In the genomic region with DNA sequence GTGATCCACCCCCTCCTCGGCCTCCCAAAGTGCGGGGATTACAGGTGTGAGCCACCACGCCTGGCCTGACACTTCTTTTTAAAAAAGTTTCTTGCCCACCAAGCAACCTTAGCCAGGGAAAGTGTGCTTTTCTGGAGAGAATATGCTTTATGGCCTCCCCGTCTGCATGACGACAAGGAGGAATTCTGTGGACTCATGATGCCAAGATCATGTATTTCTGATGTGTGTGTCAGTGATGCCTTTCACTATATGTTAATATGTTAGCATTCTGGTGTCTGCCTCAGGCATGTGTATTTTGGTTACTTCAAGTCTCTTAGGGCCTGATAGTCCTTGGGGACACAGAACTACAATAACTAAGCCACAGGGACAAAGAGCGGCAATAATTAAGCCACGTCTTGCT, we compare ENCODE assay signal across 25 cellular contexts. TPM values are rescaled to one million over a fixed set of nuclear protein-coding genes. Genes with fewer than 3 reads are reported as not detected.
DNase-seq lines count a peak whose midpoint lies in the region; ATAC-seq and TF ChIP-seq lines count a peak whose summit lies in the region.
"Had no signal": no experiment of that assay in that cellular context is flagged by ENCODE, and none has a peak within 500 bp of the region (broad histone marks: within the 10 kb centered on the region; RNA-seq: fewer than 3 reads in every experiment).

No MANE protein-coding gene starts in this region.

- H3K9me3 Mint-ChIP-seq in natural killer cell treated with Interleukin-12 subunit alpha and Interleukin-12 subunit beta and Interleukin-15 and Interleukin-18, amount 100 ng/mL, for 72 hours, result no peaks in the 10 kb centered on the region
- no peaks in the 10 kb centered on the region for H3K9me3 Mint-ChIP-seq in natural killer cell
- H3K9me3 Mint-ChIP-seq in activated naive CD8-positive, alpha-beta T cell treated with anti-CD3 and anti-CD28 coated beads for 36 hours, result no peaks in the 10 kb centered on the region
- H3K9me3 Mint-ChIP-seq: activated B cell treated with CpG ODN at 0.5 μM for 24 hours; stimulated activated memory B cell treated with anti-CD40 and anti-IgM and Interleukin-4, amounts not matched to agents 10 μg/mL and 1 μg/mL and 100 μg/mL, for 72 hours had no signal

- TF ChIP-seq CTCF in natural killer cell (IDR thresholded peaks at IDR 0.05), result no peak
- no peak for TF ChIP-seq CTCF in HFF-Myc (IDR thresholded peaks at IDR 0.05; ENCODE audit: low read depth, low read length, missing control alignments)
- no peak for TF ChIP-seq CTCF in transverse colon (IDR thresholded peaks at IDR 0.05)

- ATAC-seq in natural killer cell treated with Interleukin-12 subunit alpha and Interleukin-12 subunit beta and Interleukin-15 and Interleukin-18, amount 100 ng/mL, for 72 hours, result no peak
- no peak for ATAC-seq in natural killer cell
- ATAC-seq in GM19395 (IDR thresholded peaks at IDR 0.05; ENCODE audit: unreplicated experiment), result no peak
- ATAC-seq: gastroesophageal sphincter; stimulated activated memory B cell treated with anti-CD40 and anti-IgM and Interleukin-4, amounts not matched to agents 10 μg/mL and 1 μg/mL and 100 μg/mL, for 72 hours had no signal

- H3K27ac ChIP-seq in transverse colon, result peak overlapping the region; percentile 61 to 97 (median 92)
- H3K27ac ChIP-seq: adrenal gland, breast epithelium, esophagus muscularis mucosa, gastroesophageal sphincter, neutrophil, SK-N-MC, skin epidermis, thoracic aorta had no signal

- no peaks in the 10 kb centered on the region for H3K36me3 ChIP-seq in transverse colon
- H3K36me3 ChIP-seq: adrenal gland, breast epithelium, gastroesophageal sphincter, neutrophil, thoracic aorta had no signal

- 60 to 76% methylated on average over 1 to 7 of the region's 7 CpGs for WGBS in transverse colon (ENCODE audit: low coverage in 1 of 2), 2 donors

- H3K27ac Mint-ChIP-seq in natural killer cell treated with Interleukin-12 subunit alpha and Interleukin-12 subunit beta and Interleukin-15 and Interleukin-18, amount 100 ng/mL, for 72 hours, result no peak overlapping the region
- no peak overlapping the region for H3K27ac Mint-ChIP-seq in natural killer cell
- no peak overlapping the region for H3K27ac Mint-ChIP-seq in activated naive CD8-positive, alpha-beta T cell treated with anti-CD3 and anti-CD28 coated beads for 36 hours
- H3K27ac Mint-ChIP-seq: activated B cell treated with CpG ODN at 0.5 μM for 24 hours had no signal

- H3K9me3 ChIP-seq in transverse colon, result no peaks in the 10 kb centered on the region
- H3K9me3 ChIP-seq: adrenal gland, breast epithelium, esophagus muscularis mucosa, gastroesophageal sphincter, neutrophil, thoracic aorta had no signal

- H3K4me3 ChIP-seq in HFF-Myc (replicated peaks; ENCODE audit: low read depth, low read length) (peak overlapping the region; percentile 95; the same call in 1 of the 2 replicates), transverse colon (no peak overlapping the region)
- H3K4me3 ChIP-seq: adrenal gland, esophagus muscularis mucosa, gastroesophageal sphincter, thoracic aorta had no signal

- DNase-seq in natural killer cell treated with Interleukin-12 subunit alpha and Interleukin-12 subunit beta and Interleukin-15 and Interleukin-18, amount 100 ng/mL, for 72 hours (ENCODE audit: low spot score), result no peak
- no peak for DNase-seq in natural killer cell
- DNase-seq in HFF-Myc (ENCODE audit: extremely low read depth, low read depth), result no peak
- no peak for DNase-seq in activated naive CD8-positive, alpha-beta T cell treated with anti-CD3 and anti-CD28 coated beads for 36 hours
- no peak for DNase-seq in transverse colon
- DNase-seq in SK-N-DZ (ENCODE audit: low spot score), result no peak
- no peak for DNase-seq in DMS53 (lab: John Stamatoyannopoulos, UW)
- DNase-seq: activated B cell treated with CpG ODN at 0.5 μM for 24 hours; activated CD8-positive, alpha-beta memory T cell treated with anti-CD3 and anti-CD28 coated beads for 24 hours; adrenal gland; GOT3; hypothalamus; MM.1S; NCI-H2171; NCI-H524; stimulated activated CD4-positive, alpha-beta T cell treated with anti-CD3 and anti-CD28 coated beads, Interleukin-2, amount 100 ng/mL, for 24 hours had no signal

- H3K27me3 Mint-ChIP-seq in natural killer cell treated with Interleukin-12 subunit alpha and Interleukin-12 subunit beta and Interleukin-15 and Interleukin-18, amount 100 ng/mL, for 72 hours, result no peaks in the 10 kb centered on the region
- H3K27me3 Mint-ChIP-seq in natural killer cell (ENCODE audit: low read depth in 2 of 2), result no peaks in the 10 kb centered on the region
- H3K27me3 Mint-ChIP-seq in activated naive CD8-positive, alpha-beta T cell treated with anti-CD3 and anti-CD28 coated beads for 36 hours, result no peaks in the 10 kb centered on the region
- H3K27me3 Mint-ChIP-seq: activated B cell treated with CpG ODN at 0.5 μM for 24 hours; stimulated activated memory B cell treated with anti-CD40 and anti-IgM and Interleukin-4, amounts not matched to agents 10 μg/mL and 1 μg/mL and 100 μg/mL, for 72 hours had no signal

- in situ Hi-C loops in transverse colon (cut with MboI; ENCODE audit: low pct_ligation_motif_present in 1 of 4, low pct_unique_long_range_greater_than_20kb in 1 of 4, low sequenced_read_pairs in 3 of 4), result loop anchor here in 1 of 4 donors (25.0 kb wide), 1 partner anchor 362 kb away; no protein-coding TSS in a partner anchor

- peak overlapping the region; percentile 20 for H3K4me3 Mint-ChIP-seq in natural killer cell treated with Interleukin-12 subunit alpha and Interleukin-12 subunit beta and Interleukin-15 and Interleukin-18, amount 100 ng/mL, for 72 hours
- H3K4me3 Mint-ChIP-seq in natural killer cell, result no peak overlapping the region
- H3K4me3 Mint-ChIP-seq in activated naive CD8-positive, alpha-beta T cell treated with anti-CD3 and anti-CD28 coated beads for 36 hours, result peak overlapping the region; percentile 100

- H3K36me3 Mint-ChIP-seq in natural killer cell treated with Interleukin-12 subunit alpha and Interleukin-12 subunit beta and Interleukin-15 and Interleukin-18, amount 100 ng/mL, for 72 hours, result peaks cover 12% of the 10 kb centered on the region
- H3K36me3 Mint-ChIP-seq in natural killer cell, result no peaks in the 10 kb centered on the region
- peaks cover 51% of the 10 kb centered on the region for H3K36me3 Mint-ChIP-seq in activated naive CD8-positive, alpha-beta T cell treated with anti-CD3 and anti-CD28 coated beads for 36 hours

- no peak for TF ChIP-seq EP300 in transverse colon (IDR thresholded peaks at IDR 0.05; ENCODE audit: low read depth)

- no peak for TF ChIP-seq POLR2A in transverse colon (IDR thresholded peaks at IDR 0.05)

- peaks cover 16 to 24% of the 10 kb centered on the region in 2 donors for H3K4me1 Mint-ChIP-seq in natural killer cell treated with Interleukin-12 subunit alpha and Interleukin-12 subunit beta and Interleukin-15 and Interleukin-18, amount 100 ng/mL, for 72 hours (ENCODE audit: low read depth in 2 of 2)
- peaks cover 24 to 28% of the 10 kb centered on the region in 2 donors for H3K4me1 Mint-ChIP-seq in natural killer cell
- H3K4me1 Mint-ChIP-seq in activated naive CD8-positive, alpha-beta T cell treated with anti-CD3 and anti-CD28 coated beads for 36 hours, result peaks cover 32% of the 10 kb centered on the region

- intact Hi-C loops in natural killer cell (cut with micrococcal nuclease) (no loop called here), transverse colon (cut with DNase I; ENCODE audit: low total_unique reads) (no loop called here)

- H3K4me1 ChIP-seq in transverse colon, result peaks cover 4 to 52% (median 35%) of the 10 kb centered on the region in 4 donors

- H3K27me3 ChIP-seq in transverse colon, result no peaks in the 10 kb centered on the region
- H3K27me3 ChIP-seq: adrenal gland, breast epithelium, esophagus muscularis mucosa, gastroesophageal sphincter, neutrophil had no signal

RNA-seq across cellular contexts. Expression of a gene that starts 2.1 kb away (rescaled TPM):
- total RNA-seq in natural killer cell treated with Interleukin-12 subunit alpha and Interleukin-12 subunit beta and Interleukin-15 and Interleukin-18, amount 100 ng/mL, for 72 hours, result 10 to 100 TPM; 14.0 to 31.3 TPM
- 1 to 10 TPM; 3.5 to 4.4 (median 3.7) TPM for total RNA-seq in natural killer cell
- 10 to 100 TPM; 30.2 to 30.7 TPM for total RNA-seq in activated naive CD8-positive, alpha-beta T cell treated with anti-CD3 and anti-CD28 coated beads for 36 hours
- total RNA-seq in transverse colon, result 10 to 100 TPM; 13.1 to 66.7 (median 23.8) TPM
- polyA plus RNA-seq in SK-N-DZ (2014; cell fraction: cytosol; rRNA removed), result 23.1 and 30.8 TPM in 2 replicates
- polyA plus RNA-seq in SK-N-DZ (2014; cell fraction: nucleus; rRNA removed), result 31.8 and 34.5 TPM in 2 replicates
